In genomic region chr3:127456471-127457093, GRCh38 we compare ENCODE assay signal across 10 cellular contexts.
DNase-seq lines count a peak whose midpoint lies in the region; ATAC-seq, FAIRE-seq and TF ChIP-seq lines count a peak whose summit lies in the region.
"Had no signal": no experiment of that assay in that cellular context is flagged by ENCODE, and none has a peak within 500 bp of the region (broad histone marks: within the 10 kb centered on the region; RNA-seq: fewer than 3 reads in every experiment).

No MANE protein-coding gene starts in this region.

- peak overlapping the region; percentile 35 for H3K4me3 ChIP-seq in RWPE2 (ENCODE audit: severe bottlenecking)
- no peak overlapping the region for H3K4me3 ChIP-seq in hepatocyte
- H3K4me3 ChIP-seq in small intestine (ENCODE audit: low read depth in 1 of 2, low read length in 2 of 2) = no peak overlapping the region
- H3K4me3 ChIP-seq: thyroid gland had no signal

- peaks cover 48% of the 10 kb centered on the region for H3K27me3 Mint-ChIP-seq in activated T-helper 1 cell treated with anti-CD3 and anti-CD28 coated beads, Interleukin-12 subunit alpha, Interleukin-12 subunit beta, Interleukin-2, Interleukin-4 antibody, amounts not matched to agents 30 ng/mL and 10 ng/mL and 1 ng/mL, durations not matched to agents 14 hours and 24 hours and 36 hours (ENCODE audit: insufficient read depth)

- H3K27ac Mint-ChIP-seq in activated T-helper 1 cell treated with anti-CD3 and anti-CD28 coated beads, Interleukin-12 subunit alpha, Interleukin-12 subunit beta, Interleukin-2, Interleukin-4 antibody, amounts not matched to agents 30 ng/mL and 10 ng/mL and 1 ng/mL, durations not matched to agents 14 hours and 24 hours and 36 hours = no peak overlapping the region

- no peak overlapping the region for H3K4me3 Mint-ChIP-seq in activated T-helper 1 cell treated with anti-CD3 and anti-CD28 coated beads, Interleukin-12 subunit alpha, Interleukin-12 subunit beta, Interleukin-2, Interleukin-4 antibody, amounts not matched to agents 30 ng/mL and 10 ng/mL and 1 ng/mL, durations not matched to agents 14 hours and 24 hours and 36 hours

- H3K9me3 ChIP-seq in RWPE2 (ENCODE audit: severe bottlenecking) = no peaks in the 10 kb centered on the region
- H3K9me3 ChIP-seq in hepatocyte (ENCODE audit: low read depth) = no peaks in the 10 kb centered on the region
- no peaks in the 10 kb centered on the region for H3K9me3 ChIP-seq in small intestine (ENCODE audit: control insufficient read depth, low read depth)
- H3K9me3 ChIP-seq: thyroid gland had no signal

- 7% methylated on average over 13 of the region's 24 CpGs for WGBS in hepatocyte (ENCODE audit: low lambda C conversion rate, missing lambda C conversion rate)
- 2 to 5% (median 4%) methylated on average over 20 to 24 of the region's 24 CpGs for WGBS in small intestine, 3 donors

- H3K27me3 ChIP-seq in RWPE2 (ENCODE audit: insufficient read depth, poor library complexity, severe bottlenecking) = no peaks in the 10 kb centered on the region
- H3K27me3 ChIP-seq in hepatocyte = peaks cover 86% of the 10 kb centered on the region
- H3K27me3 ChIP-seq in small intestine (ENCODE audit: control insufficient read depth in 2 of 2, insufficient read depth in 2 of 2, low read length in 2 of 2) = peaks cover 3 to 19% of the 10 kb centered on the region in 2 donors

- H3K36me3 ChIP-seq in RWPE2 (ENCODE audit: low read depth) (no peaks in the 10 kb centered on the region), hepatocyte (replicated peaks; ENCODE audit: insufficient read depth, low read depth) (no peaks in the 10 kb centered on the region), small intestine (ENCODE audit: control insufficient read depth in 2 of 2, insufficient read depth in 2 of 2, low read length in 2 of 2) (no peaks in the 10 kb centered on the region)
- H3K36me3 ChIP-seq: thyroid gland had no signal

- peak overlapping the region; percentile 89 for H3K27ac ChIP-seq in RWPE2 (ENCODE audit: poor library complexity, severe bottlenecking)
- H3K27ac ChIP-seq in hepatocyte = no peak overlapping the region
- H3K27ac ChIP-seq in small intestine (ENCODE audit: low read depth in 1 of 2, low read length in 1 of 2) = no peak overlapping the region
- H3K27ac ChIP-seq: thyroid gland had no signal

- ATAC-seq in RWPE2 (ENCODE audit: low read depth) = peak; percentile 86

- H3K36me3 Mint-ChIP-seq in activated T-helper 1 cell treated with anti-CD3 and anti-CD28 coated beads, Interleukin-12 subunit alpha, Interleukin-12 subunit beta, Interleukin-2, Interleukin-4 antibody, amounts not matched to agents 30 ng/mL and 10 ng/mL and 1 ng/mL, durations not matched to agents 14 hours and 24 hours and 36 hours (ENCODE audit: low read depth) = no peaks in the 10 kb centered on the region

- no peak overlapping the region for H2AFZ ChIP-seq in hepatocyte

- no peak for FAIRE-seq in small intestine (lab: Jason Lieb, UNC)

- TF ChIP-seq CTCF in RWPE2 (IDR thresholded peaks at IDR 0.05; ENCODE audit: poor library complexity, severe bottlenecking) (no peak), hepatocyte (IDR thresholded peaks at IDR 0.05; ENCODE audit: poor library complexity) (no peak)

- no peaks in the 10 kb centered on the region for H4K20me1 ChIP-seq in hepatocyte (ENCODE audit: insufficient read depth, poor library complexity, severe bottlenecking)

- H3K4me1 ChIP-seq in RWPE2 (ENCODE audit: insufficient read depth, poor library complexity, severe bottlenecking) (peaks cover 12% of the 10 kb centered on the region), hepatocyte (ENCODE audit: insufficient read depth) (peaks cover 7% of the 10 kb centered on the region), small intestine (ENCODE audit: control insufficient read depth in 2 of 2, insufficient read depth in 1 of 2, low read depth in 1 of 2, low read length in 1 of 2) (peaks cover 0 to 2% of the 10 kb centered on the region in 2 donors)

- DNase-seq in activated CD4-positive, alpha-beta T cell treated with anti-CD3 and anti-CD28 coated beads for 48 hours = peak; percentile 15
- no peak for DNase-seq in activated CD4-positive, alpha-beta T cell treated with anti-CD3 and anti-CD28 coated beads, Interleukin-2, amount 50 U/mL, for 4 hours
- DNase-seq in RWPE2 (ENCODE audit: low spot score) (peak; percentile 87), hepatocyte (ENCODE audit: low spot score) (peak; percentile 45), small intestine (peak; percentile 10), NCI-H446 (lab: John Stamatoyannopoulos, UW) (no peak), NCI-H128 (lab: John Stamatoyannopoulos, UW; ENCODE audit: unreplicated experiment) (no peak)
- no peak for DNase-seq in activated T-helper 1 cell treated with anti-CD3 and anti-CD28 coated beads, Interleukin-12 subunit alpha, Interleukin-12 subunit beta, Interleukin-2, Interleukin-4 antibody, amounts not matched to agents 30 ng/mL and 10 ng/mL and 1 ng/mL, durations not matched to agents 14 hours and 24 hours and 36 hours (ENCODE audit: low spot score)
- DNase-seq: midbrain had no signal

- no peaks in the 10 kb centered on the region for H3K79me2 ChIP-seq in hepatocyte

- no peaks in the 10 kb centered on the region for H3K9me2 ChIP-seq in hepatocyte (replicated peaks; ENCODE audit: insufficient read depth)

- peaks cover 4% of the 10 kb centered on the region for H3K4me1 Mint-ChIP-seq in activated T-helper 1 cell treated with anti-CD3 and anti-CD28 coated beads, Interleukin-12 subunit alpha, Interleukin-12 subunit beta, Interleukin-2, Interleukin-4 antibody, amounts not matched to agents 30 ng/mL and 10 ng/mL and 1 ng/mL, durations not matched to agents 14 hours and 24 hours and 36 hours (ENCODE audit: low read depth)

- intact Hi-C loops in activated T-helper 1 cell treated with anti-CD3 and anti-CD28 coated beads, Interleukin-12 subunit alpha, Interleukin-12 subunit beta, Interleukin-2, Interleukin-4 antibody, amounts not matched to agents 30 ng/mL and 10 ng/mL and 1 ng/mL, durations not matched to agents 14 hours and 24 hours and 36 hours (cut with micrococcal nuclease) = loop anchor here (2.0 to 5.0 kb wide), 2 partner anchors 28 to 91 kb away; no protein-coding TSS in a partner anchor

- no peaks in the 10 kb centered on the region for H3K9me3 Mint-ChIP-seq in activated T-helper 1 cell treated with anti-CD3 and anti-CD28 coated beads, Interleukin-12 subunit alpha, Interleukin-12 subunit beta, Interleukin-2, Interleukin-4 antibody, amounts not matched to agents 30 ng/mL and 10 ng/mL and 1 ng/mL, durations not matched to agents 14 hours and 24 hours and 36 hours

- H3K4me2 ChIP-seq in hepatocyte = peak overlapping the region; percentile 56

Comparison
In these comparisons a context has a peak if more than half of its experiments do, and no peak if none do; other contexts are left out.
1. DNase-seq: peak in activated CD4-positive, alpha-beta T cell treated with anti-CD3 and anti-CD28 coated beads for 48 hours (single experiment), RWPE2 (single experiment), hepatocyte (single experiment) and small intestine (single experiment); none in activated CD4-positive, alpha-beta T cell treated with anti-CD3 and anti-CD28 coated beads, Interleukin-2, amount 50 U/mL, for 4 hours (0 of 2), NCI-H446 (0 of 2), activated T-helper 1 cell treated with anti-CD3 and anti-CD28 coated beads, Interleukin-12 subunit alpha, Interleukin-12 subunit beta, Interleukin-2, Interleukin-4 antibody, amounts not matched to agents 30 ng/mL and 10 ng/mL and 1 ng/mL, durations not matched to agents 14 hours and 24 hours and 36 hours (single experiment) and NCI-H128 (single experiment).